In the genomic region with DNA sequence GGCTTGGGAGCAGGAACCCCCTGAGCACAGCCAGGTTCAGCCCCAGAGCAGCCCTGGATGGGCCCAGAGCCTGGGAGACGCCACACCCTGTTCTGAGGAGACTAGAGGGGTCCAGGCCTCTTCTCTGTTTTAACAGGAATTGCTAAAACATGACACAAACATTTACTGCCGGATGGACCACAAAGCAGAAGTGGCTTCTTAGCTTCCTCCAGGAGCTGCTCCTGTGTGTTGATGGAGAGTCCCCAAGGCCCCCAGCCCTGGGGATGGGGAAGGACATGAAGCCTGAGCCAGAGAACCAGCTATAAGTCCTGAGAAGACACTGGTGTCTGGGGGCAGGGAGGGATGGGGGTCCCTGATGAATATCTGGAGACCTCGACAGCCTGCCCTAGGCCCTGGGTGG, we compare ENCODE assay signal across 1 cellular context.
A peak's percentile ranks its signal among the peaks of the same experiment; 100 is the strongest.
TF ChIP-seq lines count a peak whose summit lies in the region.

No MANE protein-coding gene starts in this region.

TF ChIP-seq in GM12878, 131 proteins besides CTCF, POLR2A, EP300 and RAD21:
- TF ChIP-seq, protein P1, sequence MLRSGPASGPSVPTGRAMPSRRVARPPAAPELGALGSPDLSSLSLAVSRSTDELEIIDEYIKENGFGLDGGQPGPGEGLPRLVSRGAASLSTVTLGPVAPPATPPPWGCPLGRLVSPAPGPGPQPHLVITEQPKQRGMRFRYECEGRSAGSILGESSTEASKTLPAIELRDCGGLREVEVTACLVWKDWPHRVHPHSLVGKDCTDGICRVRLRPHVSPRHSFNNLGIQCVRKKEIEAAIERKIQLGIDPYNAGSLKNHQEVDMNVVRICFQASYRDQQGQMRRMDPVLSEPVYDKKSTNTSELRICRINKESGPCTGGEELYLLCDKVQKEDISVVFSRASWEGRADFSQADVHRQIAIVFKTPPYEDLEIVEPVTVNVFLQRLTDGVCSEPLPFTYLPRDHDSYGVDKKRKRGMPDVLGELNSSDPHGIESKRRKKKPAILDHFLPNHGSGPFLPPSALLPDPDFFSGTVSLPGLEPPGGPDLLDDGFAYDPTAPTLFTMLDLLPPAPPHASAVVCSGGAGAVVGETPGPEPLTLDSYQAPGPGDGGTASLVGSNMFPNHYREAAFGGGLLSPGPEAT (IDR thresholded peaks at IDR 0.05; ENCODE audit: low read depth), result no peak
- TF ChIP-seq MTA2 (IDR thresholded peaks at IDR 0.05; ENCODE audit: low read depth) (no peak), POLR2AphosphoS2 (IDR thresholded peaks at IDR 0.05; ENCODE audit: low read depth, low read length) (no peak), PML (IDR thresholded peaks at IDR 0.05; ENCODE audit: low read length) (no peak), SPI1 (IDR thresholded peaks at IDR 0.05; ENCODE audit: borderline replicate concordance, insufficient read depth, low read depth, low read length) (peak; percentile 78), RELA (IDR thresholded peaks at IDR 0.05; ENCODE audit: borderline replicate concordance, partially characterized antibody) (no peak), RUNX3 (IDR thresholded peaks at IDR 0.05; ENCODE audit: low read length) (peak; percentile 68), TCF12 (IDR thresholded peaks at IDR 0.05; ENCODE audit: low read depth, low read length) (no peak), EED (IDR thresholded peaks at IDR 0.05; ENCODE audit: low read depth) (peak; percentile 39; the same call in 1 of the 2 replicates), NFIC (IDR thresholded peaks at IDR 0.05; ENCODE audit: low read depth, low read length) (no peak), MYB (IDR thresholded peaks at IDR 0.05; ENCODE audit: borderline replicate concordance, low read depth, low read length) (no peak), EZH2 (IDR thresholded peaks at IDR 0.05; ENCODE audit: borderline replicate concordance, control insufficient read depth, low read depth, low read length) (no peak), TCF7 (IDR thresholded peaks at IDR 0.05; ENCODE audit: borderline replicate concordance) (no peak)
- TF ChIP-seq, protein P2, sequence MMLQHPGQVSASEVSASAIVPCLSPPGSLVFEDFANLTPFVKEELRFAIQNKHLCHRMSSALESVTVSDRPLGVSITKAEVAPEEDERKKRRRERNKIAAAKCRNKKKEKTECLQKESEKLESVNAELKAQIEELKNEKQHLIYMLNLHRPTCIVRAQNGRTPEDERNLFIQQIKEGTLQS (IDR thresholded peaks at IDR 0.05; ENCODE audit: borderline replicate concordance, extremely low read depth, low read depth, low read length), result no peak
- TF ChIP-seq, protein P3, sequence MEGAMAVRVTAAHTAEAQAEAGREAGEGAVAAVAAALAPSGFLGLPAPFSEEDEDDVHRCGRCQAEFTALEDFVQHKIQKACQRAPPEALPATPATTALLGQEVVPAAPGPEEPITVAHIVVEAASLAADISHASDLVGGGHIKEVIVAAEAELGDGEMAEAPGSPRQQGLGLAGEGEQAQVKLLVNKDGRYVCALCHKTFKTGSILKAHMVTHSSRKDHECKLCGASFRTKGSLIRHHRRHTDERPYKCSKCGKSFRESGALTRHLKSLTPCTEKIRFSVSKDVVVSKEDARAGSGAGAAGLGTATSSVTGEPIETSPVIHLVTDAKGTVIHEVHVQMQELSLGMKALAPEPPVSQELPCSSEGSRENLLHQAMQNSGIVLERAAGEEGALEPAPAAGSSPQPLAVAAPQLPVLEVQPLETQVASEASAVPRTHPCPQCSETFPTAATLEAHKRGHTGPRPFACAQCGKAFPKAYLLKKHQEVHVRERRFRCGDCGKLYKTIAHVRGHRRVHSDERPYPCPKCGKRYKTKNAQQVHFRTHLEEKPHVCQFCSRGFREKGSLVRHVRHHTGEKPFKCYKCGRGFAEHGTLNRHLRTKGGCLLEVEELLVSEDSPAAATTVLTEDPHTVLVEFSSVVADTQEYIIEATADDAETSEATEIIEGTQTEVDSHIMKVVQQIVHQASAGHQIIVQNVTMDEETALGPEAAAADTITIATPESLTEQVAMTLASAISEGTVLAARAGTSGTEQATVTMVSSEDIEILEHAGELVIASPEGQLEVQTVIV (IDR thresholded peaks at IDR 0.05; ENCODE audit: borderline replicate concordance, partially characterized antibody), result no peak
- TF ChIP-seq, protein P4, sequence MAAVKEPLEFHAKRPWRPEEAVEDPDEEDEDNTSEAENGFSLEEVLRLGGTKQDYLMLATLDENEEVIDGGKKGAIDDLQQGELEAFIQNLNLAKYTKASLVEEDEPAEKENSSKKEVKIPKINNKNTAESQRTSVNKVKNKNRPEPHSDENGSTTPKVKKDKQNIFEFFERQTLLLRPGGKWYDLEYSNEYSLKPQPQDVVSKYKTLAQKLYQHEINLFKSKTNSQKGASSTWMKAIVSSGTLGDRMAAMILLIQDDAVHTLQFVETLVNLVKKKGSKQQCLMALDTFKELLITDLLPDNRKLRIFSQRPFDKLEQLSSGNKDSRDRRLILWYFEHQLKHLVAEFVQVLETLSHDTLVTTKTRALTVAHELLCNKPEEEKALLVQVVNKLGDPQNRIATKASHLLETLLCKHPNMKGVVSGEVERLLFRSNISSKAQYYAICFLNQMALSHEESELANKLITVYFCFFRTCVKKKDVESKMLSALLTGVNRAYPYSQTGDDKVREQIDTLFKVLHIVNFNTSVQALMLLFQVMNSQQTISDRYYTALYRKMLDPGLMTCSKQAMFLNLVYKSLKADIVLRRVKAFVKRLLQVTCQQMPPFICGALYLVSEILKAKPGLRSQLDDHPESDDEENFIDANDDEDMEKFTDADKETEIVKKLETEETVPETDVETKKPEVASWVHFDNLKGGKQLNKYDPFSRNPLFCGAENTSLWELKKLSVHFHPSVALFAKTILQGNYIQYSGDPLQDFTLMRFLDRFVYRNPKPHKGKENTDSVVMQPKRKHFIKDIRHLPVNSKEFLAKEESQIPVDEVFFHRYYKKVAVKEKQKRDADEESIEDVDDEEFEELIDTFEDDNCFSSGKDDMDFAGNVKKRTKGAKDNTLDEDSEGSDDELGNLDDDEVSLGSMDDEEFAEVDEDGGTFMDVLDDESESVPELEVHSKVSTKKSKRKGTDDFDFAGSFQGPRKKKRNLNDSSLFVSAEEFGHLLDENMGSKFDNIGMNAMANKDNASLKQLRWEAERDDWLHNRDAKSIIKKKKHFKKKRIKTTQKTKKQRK (IDR thresholded peaks at IDR 0.05; ENCODE audit: low read depth, low read length), result no peak
